ENCODE assay signal across 30 cellular contexts in genomic region chr12:59044791-59045190, GRCh38.
"Had no signal": no experiment of that assay in that cellular context is flagged by ENCODE, and none has a peak within 500 bp of the region (broad histone marks: within the 10 kb centered on the region; RNA-seq: fewer than 3 reads in every experiment).

No MANE protein-coding gene starts in this region.

- H3K27ac ChIP-seq: neutrophil, pancreas, prostate gland, right atrium auricular region, right lobe of liver, sigmoid colon, suprapubic skin, testis, tibial artery, transverse colon, upper lobe of right lung, uterus had no signal

- H3K4me1 ChIP-seq: prostate gland, right atrium auricular region, right lobe of liver, testis, upper lobe of right lung, uterus had no signal

- H3K4me1 Mint-ChIP-seq: naive B cell; naive thymus-derived CD8-positive, alpha-beta T cell; stimulated activated memory B cell treated with anti-CD40 and anti-IgM and Interleukin-4, amounts not matched to agents 10 μg/mL and 1 μg/mL and 100 μg/mL, for 72 hours; stimulated activated naive CD8-positive, alpha-beta T cell treated with anti-CD3 and anti-CD28 coated beads, Interleukin-15, amount 100 ng/mL, for 72 hours had no signal

- ATAC-seq: naive thymus-derived CD8-positive, alpha-beta T cell; natural killer cell treated with Interleukin-12 subunit alpha and Interleukin-12 subunit beta and Interleukin-15 and Interleukin-18, amount 100 ng/mL, for 72 hours; right lobe of liver; stimulated activated memory B cell treated with anti-CD40 and anti-IgM and Interleukin-4, amounts not matched to agents 10 μg/mL and 1 μg/mL and 100 μg/mL, for 72 hours; stimulated activated naive CD8-positive, alpha-beta T cell treated with anti-CD3 and anti-CD28 coated beads, Interleukin-15, amount 100 ng/mL, for 72 hours; stimulated activated naive CD8-positive, alpha-beta T cell treated with anti-CD3 and anti-CD28 coated beads, Interleukin-15, Interleukin-2, amounts not matched to agents 100 U/mL and 50 U/mL, for 24 hours; upper lobe of right lung had no signal

- H3K36me3 ChIP-seq: neutrophil, pancreas, prostate gland, right atrium auricular region, right lobe of liver, sigmoid colon, suprapubic skin, tibial artery, transverse colon, upper lobe of right lung, uterus had no signal

- H3K4me3 Mint-ChIP-seq: naive B cell; naive thymus-derived CD8-positive, alpha-beta T cell; natural killer cell treated with Interleukin-12 subunit alpha and Interleukin-12 subunit beta and Interleukin-15 and Interleukin-18, amount 100 ng/mL, for 72 hours; nephron progenitor cell; neural crest cell; stimulated activated memory B cell treated with anti-CD40 and anti-IgM and Interleukin-4, amounts not matched to agents 10 μg/mL and 1 μg/mL and 100 μg/mL, for 72 hours; stimulated activated naive CD8-positive, alpha-beta T cell treated with anti-CD3 and anti-CD28 coated beads, Interleukin-15, amount 100 ng/mL, for 72 hours; type B pancreatic cell had no signal

- FAIRE-seq: pancreas, small intestine had no signal

- DNase-seq: naive B cell; naive thymus-derived CD8-positive, alpha-beta T cell; nephron progenitor cell; nucleus accumbens; pancreas; retina; right lobe of liver; sigmoid colon; small intestine; stimulated activated CD4-positive, alpha-beta T cell treated with anti-CD3 and anti-CD28 coated beads, Interleukin-1b, Interleukin-23, amount 100 ng/mL, for 48 hours; stimulated activated CD4-positive, alpha-beta T cell treated with anti-CD3 and anti-CD28 coated beads, Interleukin-4, amount 100 ng/mL, for 1 hour; stimulated activated CD4-positive, alpha-beta T cell treated with anti-CD3 and anti-CD28 coated beads, Interleukin-4, amount 100 ng/mL, for 4 hours; stimulated activated CD8-positive, alpha-beta memory T cell treated with anti-CD3 and anti-CD28 coated beads, Interleukin-4, amount 100 ng/mL, for 48 hours; stimulated activated naive CD4-positive, alpha-beta T cell; stimulated activated naive CD8-positive, alpha-beta T cell treated with anti-CD3 and anti-CD28 coated beads, Interleukin-15, amount 100 ng/mL, for 72 hours; stimulated activated naive CD8-positive, alpha-beta T cell treated with anti-CD3 and anti-CD28 coated beads, Interleukin-15, Interleukin-2, amounts not matched to agents 100 U/mL and 50 U/mL, for 24 hours; substantia nigra; testis; tibial artery; transverse colon; upper lobe of right lung; uterus had no signal

- H3K27me3 Mint-ChIP-seq: naive B cell; natural killer cell treated with Interleukin-12 subunit alpha and Interleukin-12 subunit beta and Interleukin-15 and Interleukin-18, amount 100 ng/mL, for 72 hours; stimulated activated memory B cell treated with anti-CD40 and anti-IgM and Interleukin-4, amounts not matched to agents 10 μg/mL and 1 μg/mL and 100 μg/mL, for 72 hours; stimulated activated naive CD8-positive, alpha-beta T cell treated with anti-CD3 and anti-CD28 coated beads, Interleukin-15, amount 100 ng/mL, for 72 hours; type B pancreatic cell had no signal

- H3K9me3 ChIP-seq: neutrophil, pancreas, prostate gland, right atrium auricular region, right lobe of liver, sigmoid colon, suprapubic skin, testis, tibial artery, transverse colon, upper lobe of right lung, uterus had no signal

- H3K9me3 Mint-ChIP-seq: nephron progenitor cell; neural crest cell; stimulated activated memory B cell treated with anti-CD40 and anti-IgM and Interleukin-4, amounts not matched to agents 10 μg/mL and 1 μg/mL and 100 μg/mL, for 72 hours; stimulated activated naive CD8-positive, alpha-beta T cell treated with anti-CD3 and anti-CD28 coated beads, Interleukin-15, amount 100 ng/mL, for 72 hours; type B pancreatic cell had no signal

- H3K27ac Mint-ChIP-seq: naive B cell; naive thymus-derived CD8-positive, alpha-beta T cell; natural killer cell treated with Interleukin-12 subunit alpha and Interleukin-12 subunit beta and Interleukin-15 and Interleukin-18, amount 100 ng/mL, for 72 hours; nephron progenitor cell; stimulated activated memory B cell treated with anti-CD40 and anti-IgM and Interleukin-4, amounts not matched to agents 10 μg/mL and 1 μg/mL and 100 μg/mL, for 72 hours; stimulated activated naive CD8-positive, alpha-beta T cell treated with anti-CD3 and anti-CD28 coated beads, Interleukin-15, amount 100 ng/mL, for 72 hours; type B pancreatic cell had no signal

- H3K27me3 ChIP-seq: neutrophil, pancreas, right atrium auricular region, right lobe of liver, sigmoid colon, suprapubic skin, testis, tibial artery, transverse colon, upper lobe of right lung, uterus had no signal

- H3K36me3 Mint-ChIP-seq: naive B cell; naive thymus-derived CD8-positive, alpha-beta T cell; natural killer cell treated with Interleukin-12 subunit alpha and Interleukin-12 subunit beta and Interleukin-15 and Interleukin-18, amount 100 ng/mL, for 72 hours; stimulated activated memory B cell treated with anti-CD40 and anti-IgM and Interleukin-4, amounts not matched to agents 10 μg/mL and 1 μg/mL and 100 μg/mL, for 72 hours; type B pancreatic cell had no signal

- H3K4me3 ChIP-seq: pancreas, prostate gland, right atrium auricular region, right lobe of liver, sigmoid colon, suprapubic skin, testis, tibial artery, transverse colon, upper lobe of right lung, uterus had no signal
